ENCODE assay signal across 1 cellular context in the genomic region with DNA sequence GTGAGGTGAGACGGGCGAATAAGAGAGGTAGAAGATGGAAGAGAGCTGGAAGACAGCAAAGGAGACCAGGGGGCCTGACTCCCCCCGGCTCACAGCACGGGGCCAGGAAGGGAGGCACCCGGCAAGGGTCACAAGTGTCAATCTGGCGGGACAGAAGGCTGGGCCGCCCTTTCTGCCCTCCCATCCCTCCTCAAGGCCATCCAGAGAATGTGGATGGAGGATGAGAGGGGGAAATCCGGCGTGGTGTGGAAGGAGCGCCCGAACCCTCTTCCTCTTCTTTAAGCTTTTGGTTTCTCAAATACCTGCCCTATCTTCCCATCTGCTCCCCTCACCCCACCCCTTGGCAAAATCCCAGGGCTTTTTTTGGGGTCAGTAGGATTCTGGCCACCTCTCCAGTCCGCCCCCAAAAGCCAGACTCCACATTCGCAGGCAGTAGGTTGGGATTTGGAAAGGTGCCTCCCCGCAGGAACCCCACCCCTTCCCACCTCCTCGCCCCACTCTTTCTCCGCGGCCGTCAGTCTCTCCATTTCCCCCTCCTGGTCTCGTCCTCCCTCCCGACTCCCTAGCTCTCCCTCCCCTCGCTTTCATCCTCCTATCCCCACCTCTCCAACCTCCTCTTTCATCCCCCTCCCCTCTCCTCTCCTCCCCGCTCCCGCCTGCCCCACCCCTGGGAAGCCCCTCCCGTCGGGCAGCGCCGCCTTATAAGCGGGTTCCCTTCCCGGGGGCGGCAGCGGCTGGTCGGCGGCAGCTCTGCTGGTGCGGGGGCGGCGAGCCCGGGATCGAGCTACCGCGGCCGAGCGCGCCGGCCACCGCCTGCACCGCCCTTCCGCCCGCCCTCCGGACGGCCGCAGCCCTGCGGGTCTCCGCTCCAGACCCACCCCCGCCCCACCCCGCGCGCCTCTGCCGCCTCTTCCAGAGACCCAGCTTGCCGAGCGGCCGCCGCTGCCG.
TF ChIP-seq lines count a peak whose summit lies in the region.

Gene PTMS (plus strand): TSS at position 730 of the 948 bp plus-strand sequence. CDS start 343 bp downstream, outside the sequence.

TF ChIP-seq in K562, 482 proteins besides CTCF, POLR2A, EP300 and RAD21 (continued from another document):
- TF ChIP-seq VEZF1 (CRISPR knock-in tag; IDR thresholded peaks at IDR 0.05) (peak; percentile 53; the same call in 1 of the 2 replicates), ZNF431 (CRISPR knock-in tag; IDR thresholded peaks at IDR 0.05) (no peak), ZNF695 (CRISPR knock-in tag; IDR thresholded peaks at IDR 0.05) (no peak), SRSF1 (IDR thresholded peaks at IDR 0.05; ENCODE audit: low read depth, low read length) (no peak), ATF7 (IDR thresholded peaks at IDR 0.05) (no peak), TEAD2 (tag; IDR thresholded peaks at IDR 0.05) (no peak), ZNF507 (tag; conservative IDR thresholded peaks at IDR 0.05) (no peak), MEF2A (IDR thresholded peaks at IDR 0.05; ENCODE audit: control insufficient read depth, low read depth, low read length) (no peak), KDM2B (CRISPR knock-in tag; IDR thresholded peaks at IDR 0.05) (no peak), NFATC3 (IDR thresholded peaks at IDR 0.05) (no peak), MXI1 (IDR thresholded peaks at IDR 0.05; ENCODE audit: low read depth, low read length) (no peak), HDAC2 (IDR thresholded peaks at IDR 0.05) (0 out of 2 replicates have a peak, but pooled peaks have one; percentile 10), ZNF24 (IDR thresholded peaks at IDR 0.05) (no peak), RB1 (IDR thresholded peaks at IDR 0.05; ENCODE audit: low read depth) (peak; percentile 23; the same call in 1 of the 2 replicates), TAF15 (IDR thresholded peaks at IDR 0.05; ENCODE audit: low read depth, low read length) (no peak), NCOA1 (IDR thresholded peaks at IDR 0.05; ENCODE audit: low read depth) (no peak), ZNF384 (IDR thresholded peaks at IDR 0.05; ENCODE audit: low read depth, low read length) (no peak), YY1 (IDR thresholded peaks at IDR 0.05; ENCODE audit: borderline replicate concordance in 1 of 3, control insufficient read depth in 1 of 3, extremely low read depth in 1 of 3, insufficient read depth in 3 of 3, insufficient read length in 1 of 3, insufficient replicate concordance in 2 of 3, low read depth in 1 of 3, low read length in 2 of 3) (peak in 2 of 3 experiments; percentile 11 to 37), RFX5 (IDR thresholded peaks at IDR 0.05; ENCODE audit: low read depth, low read length) (no peak), SNRNP70 (optimal IDR thresholded peaks at IDR 0.05; ENCODE audit: low read depth, low read length) (no peak), GABPB2 (CRISPR knock-in tag; conservative IDR thresholded peaks at IDR 0.05) (no peak), ZNF764 (CRISPR knock-in tag; IDR thresholded peaks at IDR 0.05; ENCODE audit: low read depth) (no peak), SMARCA4 (IDR thresholded peaks at IDR 0.05) (no peak), ZNF146 (CRISPR knock-in tag; IDR thresholded peaks at IDR 0.05; ENCODE audit: unreplicated experiment) (no peak), ARID3B (CRISPR knock-in tag; IDR thresholded peaks at IDR 0.05; ENCODE audit: borderline replicate concordance) (no peak), SMAD2 (IDR thresholded peaks at IDR 0.05; ENCODE audit: low read depth, low read length) (no peak), BHLHE40 (IDR thresholded peaks at IDR 0.05; ENCODE audit: low read length) (no peak), ZNF551 (CRISPR knock-in tag; IDR thresholded peaks at IDR 0.05) (no peak), ZKSCAN1 (IDR thresholded peaks at IDR 0.05; ENCODE audit: low read depth, low read length) (no peak), MYC (IDR thresholded peaks at IDR 0.05; ENCODE audit: low read depth, low read length) (peak; percentile 1; the same call in 1 of the 2 replicates), MYC (CRISPR knock-in tag; IDR thresholded peaks at IDR 0.05; ENCODE audit: borderline replicate concordance, low read depth) (no peak), RREB1 (CRISPR knock-in tag; IDR thresholded peaks at IDR 0.05) (no peak), HSF4 (CRISPR knock-in tag; IDR thresholded peaks at IDR 0.05; ENCODE audit: borderline replicate concordance) (no peak), BMI1 (IDR thresholded peaks at IDR 0.05; ENCODE audit: low read length) (no peak), RBM14 (IDR thresholded peaks at IDR 0.05; ENCODE audit: borderline replicate concordance, insufficient read depth, low read depth, low read length) (no peak), SMAD4 (CRISPR knock-in tag; conservative IDR thresholded peaks at IDR 0.05) (no peak), RFX1 (IDR thresholded peaks at IDR 0.05) (no peak), MAZ (CRISPR knock-in tag; conservative IDR thresholded peaks at IDR 0.05 in 1 of 2, IDR thresholded peaks at IDR 0.05 in 1 of 2) (peak; percentile 71), ESRRA (IDR thresholded peaks at IDR 0.05; ENCODE audit: borderline replicate concordance, low read depth) (no peak)
- TF ChIP-seq, protein P1, sequence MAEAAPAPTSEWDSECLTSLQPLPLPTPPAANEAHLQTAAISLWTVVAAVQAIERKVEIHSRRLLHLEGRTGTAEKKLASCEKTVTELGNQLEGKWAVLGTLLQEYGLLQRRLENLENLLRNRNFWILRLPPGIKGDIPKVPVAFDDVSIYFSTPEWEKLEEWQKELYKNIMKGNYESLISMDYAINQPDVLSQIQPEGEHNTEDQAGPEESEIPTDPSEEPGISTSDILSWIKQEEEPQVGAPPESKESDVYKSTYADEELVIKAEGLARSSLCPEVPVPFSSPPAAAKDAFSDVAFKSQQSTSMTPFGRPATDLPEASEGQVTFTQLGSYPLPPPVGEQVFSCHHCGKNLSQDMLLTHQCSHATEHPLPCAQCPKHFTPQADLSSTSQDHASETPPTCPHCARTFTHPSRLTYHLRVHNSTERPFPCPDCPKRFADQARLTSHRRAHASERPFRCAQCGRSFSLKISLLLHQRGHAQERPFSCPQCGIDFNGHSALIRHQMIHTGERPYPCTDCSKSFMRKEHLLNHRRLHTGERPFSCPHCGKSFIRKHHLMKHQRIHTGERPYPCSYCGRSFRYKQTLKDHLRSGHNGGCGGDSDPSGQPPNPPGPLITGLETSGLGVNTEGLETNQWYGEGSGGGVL (CRISPR knock-in tag; IDR thresholded peaks at IDR 0.05): no peak
- TF ChIP-seq, protein P2, sequence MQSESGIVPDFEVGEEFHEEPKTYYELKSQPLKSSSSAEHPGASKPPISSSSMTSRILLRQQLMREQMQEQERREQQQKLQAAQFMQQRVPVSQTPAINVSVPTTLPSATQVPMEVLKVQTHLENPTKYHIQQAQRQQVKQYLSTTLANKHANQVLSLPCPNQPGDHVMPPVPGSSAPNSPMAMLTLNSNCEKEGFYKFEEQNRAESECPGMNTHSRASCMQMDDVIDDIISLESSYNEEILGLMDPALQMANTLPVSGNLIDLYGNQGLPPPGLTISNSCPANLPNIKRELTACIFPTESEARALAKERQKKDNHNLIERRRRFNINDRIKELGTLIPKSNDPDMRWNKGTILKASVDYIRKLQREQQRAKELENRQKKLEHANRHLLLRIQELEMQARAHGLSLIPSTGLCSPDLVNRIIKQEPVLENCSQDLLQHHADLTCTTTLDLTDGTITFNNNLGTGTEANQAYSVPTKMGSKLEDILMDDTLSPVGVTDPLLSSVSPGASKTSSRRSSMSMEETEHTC (IDR thresholded peaks at IDR 0.05): no peak
- TF ChIP-seq, protein P3, sequence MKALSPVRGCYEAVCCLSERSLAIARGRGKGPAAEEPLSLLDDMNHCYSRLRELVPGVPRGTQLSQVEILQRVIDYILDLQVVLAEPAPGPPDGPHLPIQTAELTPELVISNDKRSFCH (CRISPR knock-in tag; IDR thresholded peaks at IDR 0.05): no peak
- TF ChIP-seq, protein P3 (tag; IDR thresholded peaks at IDR 0.05): no peak
- TF ChIP-seq, protein P4, sequence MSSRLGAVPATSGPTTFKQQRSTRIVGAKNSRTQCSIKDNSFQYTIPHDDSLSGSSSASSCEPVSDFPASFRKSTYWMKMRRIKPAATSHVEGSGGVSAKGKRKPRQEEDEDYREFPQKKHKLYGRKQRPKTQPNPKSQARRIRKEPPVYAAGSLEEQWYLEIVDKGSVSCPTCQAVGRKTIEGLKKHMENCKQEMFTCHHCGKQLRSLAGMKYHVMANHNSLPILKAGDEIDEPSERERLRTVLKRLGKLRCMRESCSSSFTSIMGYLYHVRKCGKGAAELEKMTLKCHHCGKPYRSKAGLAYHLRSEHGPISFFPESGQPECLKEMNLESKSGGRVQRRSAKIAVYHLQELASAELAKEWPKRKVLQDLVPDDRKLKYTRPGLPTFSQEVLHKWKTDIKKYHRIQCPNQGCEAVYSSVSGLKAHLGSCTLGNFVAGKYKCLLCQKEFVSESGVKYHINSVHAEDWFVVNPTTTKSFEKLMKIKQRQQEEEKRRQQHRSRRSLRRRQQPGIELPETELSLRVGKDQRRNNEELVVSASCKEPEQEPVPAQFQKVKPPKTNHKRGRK (tag; IDR thresholded peaks at IDR 0.05): no peak
